9 cellular contexts compared by ENCODE assay signal in the genomic region with DNA sequence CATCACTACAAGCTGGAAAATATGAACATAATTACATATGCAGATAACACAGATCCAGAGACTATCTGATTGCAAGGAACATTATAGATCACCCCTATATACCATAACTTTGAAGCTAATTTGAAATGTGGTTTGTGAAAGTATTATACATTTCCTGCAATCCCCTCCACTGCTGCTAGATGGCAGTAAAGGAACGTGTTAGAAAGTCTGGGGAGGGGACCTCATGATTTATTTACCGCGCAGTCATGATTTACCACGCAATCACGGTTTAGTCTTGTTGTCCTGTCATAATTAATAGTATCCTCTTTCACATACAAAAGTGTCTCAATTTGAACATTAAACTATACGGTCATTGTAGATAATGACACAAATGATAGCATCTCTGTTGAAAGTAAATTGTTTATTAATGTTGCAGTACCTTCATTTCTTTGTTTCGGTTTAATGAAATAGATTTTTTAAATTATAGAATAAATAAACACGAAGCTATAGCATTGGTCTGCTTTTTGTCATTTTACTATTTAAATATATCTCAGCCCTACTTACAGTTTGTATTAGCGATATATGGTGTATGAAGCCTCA.
DNase-seq lines count a peak whose midpoint lies in the region; ATAC-seq, FAIRE-seq and TF ChIP-seq lines count a peak whose summit lies in the region.
"Had no signal": no experiment of that assay in that cellular context is flagged by ENCODE, and none has a peak within 500 bp of the region (broad histone marks: within the 10 kb centered on the region; RNA-seq: fewer than 3 reads in every experiment).

No MANE protein-coding gene starts in this region.

- TF ChIP-seq EP300 in A549 (IDR thresholded peaks at IDR 0.05), result no peak

- peaks cover 8% of the 10 kb centered on the region for H3K4me1 Mint-ChIP-seq in activated naive CD4-positive, alpha-beta T cell treated with anti-CD3 and anti-CD28 coated beads, Interleukin-2, amount 50 U/mL, for 24 hours

- TF ChIP-seq POLR2A in A549 (IDR thresholded peaks at IDR 0.05; ENCODE audit: low read length), result no peak

- H2AFZ ChIP-seq in PC-9 (no peak overlapping the region), smooth muscle cell (ENCODE audit: low read depth) (no peak overlapping the region)

- BruUV-seq in PC-9 (replicated peaks; lab: Mats Ljungman, UMichigan), result no TSS peak

- ATAC-seq in A549 (peak; percentile 43 to 65; a peak in 5 of 6 replicates), GM21825 (IDR thresholded peaks at IDR 0.05; ENCODE audit: unreplicated experiment) (no peak)

- H3F3A ChIP-seq in PC-9 (ENCODE audit: insufficient read depth, low read depth) (peaks cover 7% of the 10 kb centered on the region; the same call in 1 of the 2 replicates), smooth muscle cell (ENCODE audit: low read depth) (no peaks in the 10 kb centered on the region)

- H3K27ac ChIP-seq in A549 (no peak overlapping the region), PC-9 (no peak overlapping the region), smooth muscle cell (ENCODE audit: low read depth) (no peak overlapping the region)

- H3K4me2 ChIP-seq in A549 (peak overlapping the region; percentile 64), PC-9 (peak overlapping the region; percentile 70), smooth muscle cell (peak overlapping the region; percentile 79)

- H3K79me2 ChIP-seq in PC-9 (ENCODE audit: low read depth) (no peaks in the 10 kb centered on the region), smooth muscle cell (ENCODE audit: low read depth) (no peaks in the 10 kb centered on the region)

- H3K4me1 ChIP-seq in A549 (no peaks in the 10 kb centered on the region), PC-9 (replicated peaks; ENCODE audit: insufficient read depth) (peaks cover 18% of the 10 kb centered on the region), smooth muscle cell (ENCODE audit: low read depth) (no peaks in the 10 kb centered on the region)

- TF ChIP-seq CTCF in A549 (IDR thresholded peaks at IDR 0.05) (peak; percentile 86), PC-9 (conservative IDR thresholded peaks at IDR 0.05) (peak; percentile 97), smooth muscle cell (IDR thresholded peaks at IDR 0.05; ENCODE audit: borderline replicate concordance, insufficient read depth, poor library complexity, severe bottlenecking) (peak; percentile 91)

- H3K9me3 Mint-ChIP-seq in activated naive CD4-positive, alpha-beta T cell treated with anti-CD3 and anti-CD28 coated beads, Interleukin-2, amount 50 U/mL, for 24 hours, result no peaks in the 10 kb centered on the region

- H3K4me3 Mint-ChIP-seq in activated naive CD4-positive, alpha-beta T cell treated with anti-CD3 and anti-CD28 coated beads, Interleukin-2, amount 50 U/mL, for 24 hours, result peak overlapping the region; percentile 38

- H3K9me3 ChIP-seq in A549 (no peaks in the 10 kb centered on the region), PC-9 (ENCODE audit: insufficient read depth, low read depth) (no peaks in the 10 kb centered on the region), smooth muscle cell (replicated peaks; ENCODE audit: low read depth) (no peaks in the 10 kb centered on the region)

- peak; percentile 79 to 80 for TF ChIP-seq RAD21 in A549 (conservative IDR thresholded peaks at IDR 0.05 in 1 of 2, IDR thresholded peaks at IDR 0.05 in 1 of 2)

- peak overlapping the region; percentile 75 for H3K27ac Mint-ChIP-seq in activated naive CD4-positive, alpha-beta T cell treated with anti-CD3 and anti-CD28 coated beads, Interleukin-2, amount 50 U/mL, for 24 hours

- no peaks in the 10 kb centered on the region for H3K27me3 ChIP-seq in PC-9 (ENCODE audit: insufficient read depth, low read depth)
- peaks cover 20% of the 10 kb centered on the region for H3K27me3 ChIP-seq in smooth muscle cell (ENCODE audit: low read depth)

- POLR2A ChIA-PET in A549 (lab: Yijun Ruan, JAX) (no interaction called here), PC-9 (lab: Charles Lee; ENCODE audit: unreplicated experiment) (interaction anchor here (0.5 kb wide), 1 partner anchor 200 kb away, joined by 11 read pairs; no protein-coding TSS in a partner anchor)

- H4K20me1 ChIP-seq in PC-9 (ENCODE audit: insufficient read depth), result no peaks in the 10 kb centered on the region
- H4K20me1 ChIP-seq in smooth muscle cell (ENCODE audit: low read depth), result no peaks in the 10 kb centered on the region

- H3K4me3 ChIP-seq in A549, result no peak overlapping the region; the same call in 2 of the 3 replicates
- H3K4me3 ChIP-seq in PC-9, result peak overlapping the region; percentile 25; the same call in 1 of the 2 replicates
- H3K4me3 ChIP-seq in smooth muscle cell, result peak overlapping the region; percentile 33

- H3K36me3 Mint-ChIP-seq in activated naive CD4-positive, alpha-beta T cell treated with anti-CD3 and anti-CD28 coated beads, Interleukin-2, amount 50 U/mL, for 24 hours, result no peaks in the 10 kb centered on the region

- H3K36me3 ChIP-seq in PC-9 (ENCODE audit: low read depth) (no peaks in the 10 kb centered on the region), smooth muscle cell (ENCODE audit: low read depth) (no peaks in the 10 kb centered on the region)

- H3K27me3 Mint-ChIP-seq in activated naive CD4-positive, alpha-beta T cell treated with anti-CD3 and anti-CD28 coated beads, Interleukin-2, amount 50 U/mL, for 24 hours, result no peaks in the 10 kb centered on the region

- FAIRE-seq in A549 (lab: Jason Lieb, UNC), result no peak
- FAIRE-seq: islet of Langerhans had no signal

- no peak overlapping the region for H3K9ac ChIP-seq in smooth muscle cell (ENCODE audit: low read depth)

- no peaks in the 10 kb centered on the region for H3K9me2 ChIP-seq in PC-9 (ENCODE audit: insufficient read depth)

- WGBS in A549 (ENCODE audit: missing lambda C conversion rate), result 13% methylated on average over 9 of the region's 9 CpGs
- WGBS in smooth muscle cell (ENCODE audit: low lambda C conversion rate), result 27% methylated on average over 9 of the region's 9 CpGs

- intact Hi-C loops in PC-9 (cut with micrococcal nuclease; ENCODE audit: unreplicated experiment) (loop anchor here (1.0 to 10.0 kb wide), 8 partner anchors 69 to 611 kb away; no protein-coding TSS in a partner anchor), head of caudate nucleus (cut with DNase I) (no loop called here)

- CTCF ChIA-PET in A549 (lab: Yijun Ruan, JAX) (interaction anchor here (0.6 to 5.3 kb wide), 42 partner anchors 9 to 403 kb away, joined by 3 to 56 read pairs (median 4); no protein-coding TSS in a partner anchor), PC-9 (lab: Charles Lee) (interaction anchor here (0.6 to 2.5 kb wide), 10 partner anchors 16 to 611 kb away, joined by 3 to 11 read pairs (median 6); no protein-coding TSS in a partner anchor)

- DNase-seq in A549 (ENCODE audit: low read depth in 1 of 2, low spot score in 1 of 2) (peak; percentile 57 to 66), GF-D8 (lab: John Stamatoyannopoulos, UW) (peak; percentile 32), HT1080 (ENCODE audit: low read depth) (peak; percentile 64), PC-9 (peak; percentile 51 to 65), head of caudate nucleus (peak in 27 of 42 donors; percentile 11 to 81 (median 46)), smooth muscle cell (lab: John Stamatoyannopoulos, UW; ENCODE audit: unreplicated experiment) (no peak)

TF ChIP-seq in A549, 52 proteins besides CTCF, POLR2A, EP300 and RAD21:
- TF ChIP-seq NR3C1 (IDR thresholded peaks at IDR 0.05) (no peak), CBX2 (IDR thresholded peaks at IDR 0.05; ENCODE audit: borderline replicate concordance, low read depth) (no peak), MAFK (IDR thresholded peaks at IDR 0.05; ENCODE audit: partially characterized antibody) (peak; percentile 35), SMC3 (IDR thresholded peaks at IDR 0.05) (peak; percentile 62), NFE2L2 (conservative IDR thresholded peaks at IDR 0.05; ENCODE audit: low read length) (0 out of 2 replicates have a peak, but pooled peaks have one; percentile 12), EHMT2 (IDR thresholded peaks at IDR 0.05; ENCODE audit: low read depth) (no peak)
- TF ChIP-seq, protein P1, sequence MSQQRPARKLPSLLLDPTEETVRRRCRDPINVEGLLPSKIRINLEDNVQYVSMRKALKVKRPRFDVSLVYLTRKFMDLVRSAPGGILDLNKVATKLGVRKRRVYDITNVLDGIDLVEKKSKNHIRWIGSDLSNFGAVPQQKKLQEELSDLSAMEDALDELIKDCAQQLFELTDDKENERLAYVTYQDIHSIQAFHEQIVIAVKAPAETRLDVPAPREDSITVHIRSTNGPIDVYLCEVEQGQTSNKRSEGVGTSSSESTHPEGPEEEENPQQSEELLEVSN (IDR thresholded peaks at IDR 0.05; ENCODE audit: borderline replicate concordance, low read depth), result no peak; the same call in 1 of the 2 replicates
- TF ChIP-seq, protein P2, sequence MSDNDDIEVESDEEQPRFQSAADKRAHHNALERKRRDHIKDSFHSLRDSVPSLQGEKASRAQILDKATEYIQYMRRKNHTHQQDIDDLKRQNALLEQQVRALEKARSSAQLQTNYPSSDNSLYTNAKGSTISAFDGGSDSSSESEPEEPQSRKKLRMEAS (IDR thresholded peaks at IDR 0.05), result 0 out of 2 replicates have a peak, but pooled peaks have one; percentile 22
